ENCODE assay signal across 37 cellular contexts in the genomic region with DNA sequence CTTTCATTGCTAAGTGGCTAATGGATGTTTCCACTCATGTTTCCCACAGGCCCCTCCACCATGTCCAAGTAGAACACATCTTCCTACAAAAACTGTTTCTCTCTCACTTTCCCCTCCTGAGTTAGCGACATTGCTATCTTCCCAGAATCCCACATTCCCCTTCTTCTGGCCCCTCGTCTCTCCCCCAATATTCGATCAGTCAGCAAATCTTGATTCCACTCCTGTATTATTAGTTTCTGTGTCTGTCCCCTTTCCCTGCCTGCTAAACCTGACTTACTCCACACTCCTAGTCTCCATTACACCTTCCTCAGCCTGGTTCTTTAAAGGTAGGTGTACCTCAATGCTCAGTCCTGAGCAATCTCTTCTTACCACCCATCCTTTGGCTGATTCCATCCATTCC.
"Had no signal": no experiment of that assay in that cellular context is flagged by ENCODE, and none has a peak within 500 bp of the region (broad histone marks: within the 10 kb centered on the region; RNA-seq: fewer than 3 reads in every experiment).

No MANE protein-coding gene starts in this region.

- H3K27me3 ChIP-seq: adrenal gland, breast epithelium, cardiac muscle cell, colonic mucosa, esophagus squamous epithelium, gastroesophageal sphincter had no signal

- H3K36me3 Mint-ChIP-seq: activated naive CD4-positive, alpha-beta T cell treated with anti-CD3 and anti-CD28 coated beads, Interleukin-2, amount 50 U/mL, for 24 hours; activated naive CD8-positive, alpha-beta T cell treated with anti-CD3 and anti-CD28 coated beads for 36 hours; brain had no signal

- H3K4me1 Mint-ChIP-seq: activated B cell treated with CpG ODN at 0.5 μM for 24 hours; activated naive CD4-positive, alpha-beta T cell treated with anti-CD3 and anti-CD28 coated beads, Interleukin-2, amount 50 U/mL, for 24 hours; activated naive CD8-positive, alpha-beta T cell treated with anti-CD3 and anti-CD28 coated beads for 36 hours; activated naive CD8-positive, alpha-beta T cell treated with anti-CD3 and anti-CD28 coated beads, Interleukin-2, amount 50 U/mL, for 24 hours; brain; T-helper 17 cell had no signal

- FAIRE-seq: endometrium, endothelial cell of umbilical vein had no signal

- DNase-seq: activated B cell treated with CpG ODN at 0.5 μM for 24 hours; activated CD4-positive, alpha-beta T cell treated with anti-CD3 and anti-CD28 coated beads for 48 hours; activated CD4-positive, alpha-beta T cell treated with anti-CD3 and anti-CD28 coated beads, Interleukin-2, amount 50 U/mL, for 1 hour; activated CD4-positive, alpha-beta T cell treated with anti-CD3 and anti-CD28 coated beads, Interleukin-2, amount 50 U/mL, for 48 hours; activated CD8-positive, alpha-beta memory T cell treated with anti-CD3 and anti-CD28 coated beads for 24 hours; activated CD8-positive, alpha-beta T cell treated with anti-CD3 and anti-CD28 coated beads for 36 hours; activated effector memory CD4-positive, alpha-beta T cell treated with anti-CD3 and anti-CD28 coated beads, Interleukin-2, amount 50 U/mL, for 16 hours; activated naive CD4-positive, alpha-beta T cell treated with anti-CD3 and anti-CD28 coated beads for 36 hours; activated naive CD8-positive, alpha-beta T cell treated with anti-CD3 and anti-CD28 coated beads for 36 hours; activated naive CD8-positive, alpha-beta T cell treated with anti-CD3 and anti-CD28 coated beads, Interleukin-2, amount 50 U/mL, for 24 hours; activated T-cell treated with anti-CD3 and anti-CD28 coated beads, Interleukin-2, amount 50 U/mL, for 1 hour; activated T-cell treated with anti-CD3 and anti-CD28 coated beads, Interleukin-2, amount 50 U/mL, for 48 hours; adrenal gland; amygdala; aorta; central memory CD4-positive, alpha-beta T cell; cerebellar nuclear complex; colonic mucosa; effector CD8-positive, alpha-beta T cell; esophagus squamous epithelium; foreskin melanocyte; T-helper 1 cell; T-helper 17 cell; T1000; WERI-Rb-1 had no signal

- ATAC-seq: activated CD4-positive, CD25-positive, alpha-beta regulatory T cell treated with anti-CD3 and anti-CD28 coated beads, Interleukin-2, amount 50 U/mL, for 24 hours; activated CD8-positive, alpha-beta T cell treated with anti-CD3 and anti-CD28 coated beads for 36 hours; activated naive CD8-positive, alpha-beta T cell treated with anti-CD3 and anti-CD28 coated beads, Interleukin-2, amount 50 U/mL, for 24 hours; gastroesophageal sphincter; T-helper 17 cell had no signal

- H3K4me3 ChIP-seq: adrenal gland, breast epithelium, cardiac muscle cell, colonic mucosa, esophagus squamous epithelium, gastroesophageal sphincter had no signal

- H3K27ac Mint-ChIP-seq: activated B cell treated with CpG ODN at 0.5 μM for 24 hours; activated CD8-positive, alpha-beta T cell treated with anti-CD3 and anti-CD28 coated beads for 36 hours; activated naive CD4-positive, alpha-beta T cell treated with anti-CD3 and anti-CD28 coated beads for 36 hours; activated naive CD4-positive, alpha-beta T cell treated with anti-CD3 and anti-CD28 coated beads, Interleukin-2, amount 50 U/mL, for 24 hours; activated naive CD8-positive, alpha-beta T cell treated with anti-CD3 and anti-CD28 coated beads for 36 hours; activated naive CD8-positive, alpha-beta T cell treated with anti-CD3 and anti-CD28 coated beads, Interleukin-2, amount 50 U/mL, for 24 hours; activated T-helper 1 cell treated with anti-CD3 and anti-CD28 coated beads, Interleukin-12 subunit alpha, Interleukin-12 subunit beta, Interleukin-2, Interleukin-4 antibody, amounts not matched to agents 30 ng/mL and 10 ng/mL and 1 ng/mL, durations not matched to agents 14 hours and 24 hours and 36 hours; activated T-helper 2 cell treated with anti-CD3 and anti-CD28 coated beads, Interferon-gamma antibody, Interleukin-2, Interleukin-4, amounts not matched to agents 10 μg/mL and 5 μg/mL and 100 μg/mL, durations not matched to agents 14 hours and 24 hours and 36 hours; brain; T-helper 17 cell; T-helper 2 cell treated with Interferon-gamma antibody and Interleukin-4, amounts not matched to agents 5 μg/mL and 100 μg/mL, for 36 hours had no signal

- H3K9me3 ChIP-seq: adrenal gland, breast epithelium, colonic mucosa, esophagus squamous epithelium, gastroesophageal sphincter had no signal

- H3K36me3 ChIP-seq: adrenal gland, breast epithelium, cardiac muscle cell, colonic mucosa, esophagus squamous epithelium, gastroesophageal sphincter, WERI-Rb-1 had no signal

- H3K4me1 ChIP-seq: adrenal gland, breast epithelium, colonic mucosa, esophagus squamous epithelium had no signal

- H3K9me3 Mint-ChIP-seq: activated B cell treated with CpG ODN at 0.5 μM for 24 hours; activated CD8-positive, alpha-beta T cell treated with anti-CD3 and anti-CD28 coated beads for 36 hours; activated naive CD4-positive, alpha-beta T cell treated with anti-CD3 and anti-CD28 coated beads for 36 hours; activated naive CD4-positive, alpha-beta T cell treated with anti-CD3 and anti-CD28 coated beads, Interleukin-2, amount 50 U/mL, for 24 hours; activated naive CD8-positive, alpha-beta T cell treated with anti-CD3 and anti-CD28 coated beads for 36 hours; activated naive CD8-positive, alpha-beta T cell treated with anti-CD3 and anti-CD28 coated beads, Interleukin-2, amount 50 U/mL, for 24 hours; activated T-helper 1 cell treated with anti-CD3 and anti-CD28 coated beads, Interleukin-12 subunit alpha, Interleukin-12 subunit beta, Interleukin-2, Interleukin-4 antibody, amounts not matched to agents 30 ng/mL and 10 ng/mL and 1 ng/mL, durations not matched to agents 14 hours and 24 hours and 36 hours; activated T-helper 2 cell treated with anti-CD3 and anti-CD28 coated beads, Interferon-gamma antibody, Interleukin-2, Interleukin-4, amounts not matched to agents 10 μg/mL and 5 μg/mL and 100 μg/mL, durations not matched to agents 14 hours and 24 hours and 36 hours; T-helper 2 cell treated with Interferon-gamma antibody and Interleukin-4, amounts not matched to agents 5 μg/mL and 100 μg/mL, for 36 hours had no signal

- H3K27me3 Mint-ChIP-seq: activated B cell treated with CpG ODN at 0.5 μM for 24 hours; activated CD8-positive, alpha-beta T cell treated with anti-CD3 and anti-CD28 coated beads for 36 hours; activated naive CD4-positive, alpha-beta T cell treated with anti-CD3 and anti-CD28 coated beads, Interleukin-2, amount 50 U/mL, for 24 hours; activated naive CD8-positive, alpha-beta T cell treated with anti-CD3 and anti-CD28 coated beads for 36 hours; activated naive CD8-positive, alpha-beta T cell treated with anti-CD3 and anti-CD28 coated beads, Interleukin-2, amount 50 U/mL, for 24 hours; T-helper 17 cell had no signal

- H3K4me3 Mint-ChIP-seq: activated B cell treated with CpG ODN at 0.5 μM for 24 hours; activated CD8-positive, alpha-beta T cell treated with anti-CD3 and anti-CD28 coated beads for 36 hours; activated naive CD4-positive, alpha-beta T cell treated with anti-CD3 and anti-CD28 coated beads for 36 hours; activated naive CD4-positive, alpha-beta T cell treated with anti-CD3 and anti-CD28 coated beads, Interleukin-2, amount 50 U/mL, for 24 hours; activated naive CD8-positive, alpha-beta T cell treated with anti-CD3 and anti-CD28 coated beads for 36 hours; activated naive CD8-positive, alpha-beta T cell treated with anti-CD3 and anti-CD28 coated beads, Interleukin-2, amount 50 U/mL, for 24 hours; activated T-helper 1 cell treated with anti-CD3 and anti-CD28 coated beads, Interleukin-12 subunit alpha, Interleukin-12 subunit beta, Interleukin-2, Interleukin-4 antibody, amounts not matched to agents 30 ng/mL and 10 ng/mL and 1 ng/mL, durations not matched to agents 14 hours and 24 hours and 36 hours; brain; T-helper 17 cell; T-helper 2 cell treated with Interferon-gamma antibody and Interleukin-4, amounts not matched to agents 5 μg/mL and 100 μg/mL, for 36 hours had no signal

- H3K27ac ChIP-seq: adrenal gland, breast epithelium, cardiac muscle cell, colonic mucosa, epithelial cell of prostate, esophagus squamous epithelium, gastroesophageal sphincter, WERI-Rb-1 had no signal
